ENCODE assay signal across 1 cellular context in genomic region chr6:150004783-150005717, GRCh38.
TF ChIP-seq lines count a peak whose summit lies in the region.

No MANE protein-coding gene starts in this region.

TF ChIP-seq in HepG2, 621 proteins besides CTCF, POLR2A, EP300 and RAD21 (continued from another document and continues in another):
- TF ChIP-seq ZNF687 (CRISPR knock-in tag; IDR thresholded peaks at IDR 0.05) (peak; percentile 85), ZNF672 (CRISPR knock-in tag; IDR thresholded peaks at IDR 0.05) (no peak), DMAP1 (CRISPR knock-in tag; IDR thresholded peaks at IDR 0.05) (peak; percentile 36; the same call in 1 of the 2 replicates), TFAP4 (IDR thresholded peaks at IDR 0.05; ENCODE audit: borderline replicate concordance, low read depth) (no peak; the same call in 1 of the 2 replicates), AGO1 (IDR thresholded peaks at IDR 0.05; ENCODE audit: low read depth, low read length, poor library complexity, severe bottlenecking) (peak; percentile 51), FOXP4 (CRISPR knock-in tag; IDR thresholded peaks at IDR 0.05) (peak; percentile 41; the same call in 1 of the 2 replicates), CSRNP2 (CRISPR knock-in tag; conservative IDR thresholded peaks at IDR 0.05; ENCODE audit: low read depth) (no peak), ZNF274 (CRISPR knock-in tag; IDR thresholded peaks at IDR 0.05) (no peak), MLLT10 (CRISPR knock-in tag; IDR thresholded peaks at IDR 0.05) (no peak), ATF7-NPFF (CRISPR knock-in tag; IDR thresholded peaks at IDR 0.05; ENCODE audit: low read depth) (peak; percentile 68), IRF1 (CRISPR knock-in tag; IDR thresholded peaks at IDR 0.05; ENCODE audit: low read depth) (no peak), SP4 (CRISPR knock-in tag; IDR thresholded peaks at IDR 0.05) (peak; percentile 83), GMEB2 (CRISPR knock-in tag; IDR thresholded peaks at IDR 0.05; ENCODE audit: low read depth) (no peak), ARID2 (CRISPR knock-in tag; IDR thresholded peaks at IDR 0.05; ENCODE audit: borderline replicate concordance) (no peak; the same call in 1 of the 2 replicates), ZNF484 (CRISPR knock-in tag; IDR thresholded peaks at IDR 0.05; ENCODE audit: borderline replicate concordance, low read depth) (no peak), IKZF5 (CRISPR knock-in tag; IDR thresholded peaks at IDR 0.05) (0 out of 2 replicates have a peak, but pooled peaks have one; percentile 37), PBX2 (CRISPR knock-in tag; IDR thresholded peaks at IDR 0.05) (no peak), SAP130 (CRISPR knock-in tag; IDR thresholded peaks at IDR 0.05; ENCODE audit: low read depth) (peak; percentile 66), YEATS2 (CRISPR knock-in tag; IDR thresholded peaks at IDR 0.05; ENCODE audit: borderline replicate concordance) (no peak), ZNF30 (CRISPR knock-in tag; IDR thresholded peaks at IDR 0.05) (no peak), TGIF2 (CRISPR knock-in tag; IDR thresholded peaks at IDR 0.05) (no peak), PLRG1 (conservative IDR thresholded peaks at IDR 0.05) (no peak), ZUFSP (CRISPR knock-in tag; IDR thresholded peaks at IDR 0.05; ENCODE audit: borderline replicate concordance) (no peak), ZNF431 (CRISPR knock-in tag; IDR thresholded peaks at IDR 0.05; ENCODE audit: borderline replicate concordance, low read depth) (no peak), AHDC1 (CRISPR knock-in tag; IDR thresholded peaks at IDR 0.05; ENCODE audit: borderline replicate concordance) (no peak), HNRNPK (IDR thresholded peaks at IDR 0.05; ENCODE audit: low read depth, low read length, poor library complexity, severe bottlenecking) (peak; percentile 43), NFE2 (CRISPR knock-in tag; IDR thresholded peaks at IDR 0.05) (no peak), ATAD3A (CRISPR knock-in tag; IDR thresholded peaks at IDR 0.05) (no peak), HINFP (CRISPR knock-in tag; IDR thresholded peaks at IDR 0.05; ENCODE audit: low read depth) (peak; percentile 51; the same call in 1 of the 2 replicates), FOXO1 (CRISPR knock-in tag; IDR thresholded peaks at IDR 0.05) (no peak)
